Comparison of ENCODE assay signal across 18 cellular contexts in genomic region chr15:35186346-35186745, GRCh38.
DNase-seq lines count a peak whose midpoint lies in the region; ATAC-seq and TF ChIP-seq lines count a peak whose summit lies in the region.
"Had no signal": no experiment of that assay in that cellular context is flagged by ENCODE, and none has a peak within 500 bp of the region (broad histone marks: within the 10 kb centered on the region; RNA-seq: fewer than 3 reads in every experiment).

No MANE protein-coding gene starts in this region.

- H3K27me3 ChIP-seq in GM23338 (ENCODE audit: insufficient read depth) (peaks cover 6% of the 10 kb centered on the region; the same call in 1 of the 2 replicates), endodermal cell (ENCODE audit: control insufficient read depth, insufficient read depth, low read length, poor library complexity, severe bottlenecking) (no peaks in the 10 kb centered on the region)
- H3K27me3 ChIP-seq in CD8-positive, alpha-beta memory T cell (ENCODE audit: insufficient read depth, low read length, poor library complexity, severe bottlenecking), result no peaks in the 10 kb centered on the region

- H3K27ac ChIP-seq in GM23338 (ENCODE audit: low read depth), result no peak overlapping the region
- H3K27ac ChIP-seq in endodermal cell (ENCODE audit: low read depth, low read length), result no peak overlapping the region
- no peak overlapping the region for H3K27ac ChIP-seq in CD8-positive, alpha-beta memory T cell (ENCODE audit: low read depth, low read length)

- ATAC-seq in GM23338, result peak; percentile 49
- ATAC-seq: HepG2 had no signal

- 0 out of 2 replicates have a peak, but pooled peaks cover under 1% of the 10 kb centered on the region for H3K36me3 ChIP-seq in GM23338 (ENCODE audit: insufficient read depth)
- H3K36me3 ChIP-seq in endodermal cell (ENCODE audit: control insufficient read depth, insufficient read depth, low read length), result no peaks in the 10 kb centered on the region
- H3K36me3 ChIP-seq in CD8-positive, alpha-beta memory T cell (ENCODE audit: insufficient read depth, low read length), result no peaks in the 10 kb centered on the region
- H3K36me3 ChIP-seq: HAP-1 had no signal

- H3K36me3 Mint-ChIP-seq in GM23338 (ENCODE audit: low read depth) (peaks cover 37% of the 10 kb centered on the region), endodermal cell (ENCODE audit: low read depth) (peaks cover 33% of the 10 kb centered on the region), nephron progenitor cell (ENCODE audit: low read depth) (peaks cover 12% of the 10 kb centered on the region)
- H3K36me3 Mint-ChIP-seq in CD8-positive, alpha-beta memory T cell, result no peaks in the 10 kb centered on the region

- CTCF ChIA-PET in CD8-positive, alpha-beta memory T cell (lab: Charles Lee), result no interaction called here

- no peak overlapping the region for H3K9ac ChIP-seq in endodermal cell (ENCODE audit: extremely low read depth, low read length, poor library complexity, severe bottlenecking)

- no peaks in the 10 kb centered on the region for H3F3A ChIP-seq in GM23338 (replicated peaks; ENCODE audit: low read depth)

- H3K27me3 Mint-ChIP-seq in GM23338 (ENCODE audit: insufficient read depth, low read depth, poor library complexity) (peaks cover 3% of the 10 kb centered on the region), endodermal cell (ENCODE audit: insufficient read depth) (no peaks in the 10 kb centered on the region), nephron progenitor cell (ENCODE audit: low read depth, poor library complexity) (peaks cover 3% of the 10 kb centered on the region)
- H3K27me3 Mint-ChIP-seq in CD8-positive, alpha-beta memory T cell, result no peaks in the 10 kb centered on the region
- H3K27me3 Mint-ChIP-seq: B cell; CD4-positive, alpha-beta T cell had no signal

- H3K4me1 Mint-ChIP-seq in GM23338 (peaks cover 60% of the 10 kb centered on the region), endodermal cell (peaks cover 40% of the 10 kb centered on the region), nephron progenitor cell (no peaks in the 10 kb centered on the region)
- H3K4me1 Mint-ChIP-seq in CD8-positive, alpha-beta memory T cell, result no peaks in the 10 kb centered on the region
- H3K4me1 Mint-ChIP-seq: B cell had no signal

- H3K4me1 ChIP-seq in GM23338 (ENCODE audit: insufficient read depth) (peaks cover 50% of the 10 kb centered on the region), endodermal cell (ENCODE audit: control insufficient read depth, insufficient read depth, low read length) (peaks cover 7% of the 10 kb centered on the region)
- no peaks in the 10 kb centered on the region for H3K4me1 ChIP-seq in CD8-positive, alpha-beta memory T cell (ENCODE audit: insufficient read depth, low read length)
- H3K4me1 ChIP-seq: HAP-1 had no signal

- no peak overlapping the region for H3K27ac Mint-ChIP-seq in GM23338
- H3K27ac Mint-ChIP-seq in endodermal cell, result peak overlapping the region; percentile 52
- H3K27ac Mint-ChIP-seq in nephron progenitor cell, result peak overlapping the region; percentile 45
- no peak overlapping the region for H3K27ac Mint-ChIP-seq in CD8-positive, alpha-beta memory T cell
- H3K27ac Mint-ChIP-seq: B cell; CD4-positive, alpha-beta T cell had no signal

- H3K79me2 ChIP-seq in GM23338 (replicated peaks; ENCODE audit: insufficient read depth), result no peaks in the 10 kb centered on the region

- H3K9me2 ChIP-seq in GM23338 (ENCODE audit: insufficient read depth), result no peaks in the 10 kb centered on the region

- H3K4me3 ChIP-seq in GM23338 (no peak overlapping the region), endodermal cell (ENCODE audit: low read length) (no peak overlapping the region)
- no peak overlapping the region for H3K4me3 ChIP-seq in CD8-positive, alpha-beta memory T cell (ENCODE audit: low read length)
- H3K4me3 ChIP-seq: HAP-1 had no signal

- H3K9me3 ChIP-seq in endodermal cell (ENCODE audit: control insufficient read depth, low read length), result peaks cover 16% of the 10 kb centered on the region
- peaks cover 2% of the 10 kb centered on the region for H3K9me3 ChIP-seq in CD8-positive, alpha-beta memory T cell (ENCODE audit: low read length)
- H3K9me3 ChIP-seq: HAP-1 had no signal

- DNase-seq in GM23338 (ENCODE audit: low spot score), result peak; percentile 44
- peak; percentile 84 for DNase-seq in NCI-H69 (lab: John Stamatoyannopoulos, UW)
- DNase-seq in endodermal cell, result no peak
- DNase-seq in nephron progenitor cell, result no peak
- no peak for DNase-seq in activated CD4-positive, alpha-beta T cell treated with anti-CD3 and anti-CD28 coated beads, Interleukin-2, amount 50 U/mL, for 48 hours
- DNase-seq in stimulated activated CD4-positive, alpha-beta T cell treated with anti-CD3 and anti-CD28 coated beads, Interleukin-2, amount 100 ng/mL, for 24 hours, result no peak
- no peak for DNase-seq in head of caudate nucleus
- no peak for DNase-seq in CD8-positive, alpha-beta memory T cell
- DNase-seq: 8988T; ACHN; C1 segment of cervical spinal cord; CD4-positive, alpha-beta T cell; DMS153; DMS79 treated with DMSO at 0.1 percent for 48 hours; EL had no signal

- H3K9me3 Mint-ChIP-seq in GM23338 (peaks cover 38% of the 10 kb centered on the region), endodermal cell (peaks cover 35% of the 10 kb centered on the region), nephron progenitor cell (peaks cover 20% of the 10 kb centered on the region)
- H3K9me3 Mint-ChIP-seq in CD8-positive, alpha-beta memory T cell, result peaks cover 0 to 16% (median 8%) of the 10 kb centered on the region in 5 donors

- H3K4me3 Mint-ChIP-seq in GM23338, result no peak overlapping the region
- H3K4me3 Mint-ChIP-seq in endodermal cell, result no peak overlapping the region
- H3K4me3 Mint-ChIP-seq in nephron progenitor cell, result no peak overlapping the region
- H3K4me3 Mint-ChIP-seq in CD8-positive, alpha-beta memory T cell, result no peak overlapping the region
- H3K4me3 Mint-ChIP-seq: B cell; CD4-positive, alpha-beta T cell had no signal

- TF ChIP-seq CTCF in GM23338 (conservative IDR thresholded peaks at IDR 0.05; ENCODE audit: low read depth in 2 of 2), result no peak
- no peak for TF ChIP-seq CTCF in endodermal cell (conservative IDR thresholded peaks at IDR 0.05)
- no peak for TF ChIP-seq CTCF in nephron progenitor cell (IDR thresholded peaks at IDR 0.05)

- intact Hi-C loops in head of caudate nucleus (cut with DNase I), result no loop called here

- H4K20me1 ChIP-seq in GM23338 (replicated peaks; ENCODE audit: insufficient read depth), result no peaks in the 10 kb centered on the region

- no peak overlapping the region for H2AFZ ChIP-seq in GM23338

- POLR2A ChIA-PET in CD8-positive, alpha-beta memory T cell (lab: Charles Lee), result no interaction called here

- peak overlapping the region; percentile 15; the same call in 1 of the 2 replicates for H3K4me2 ChIP-seq in GM23338

- 13 to 38% methylated on average over 1 of the region's 1 CpG for WGBS in endodermal cell (ENCODE audit: insufficient coverage in 1 of 2, insufficient read length in 1 of 2), 2 experiments

TF ChIP-seq in GM23338, 12 proteins besides CTCF, POLR2A, EP300 and RAD21:
- TF ChIP-seq ZNF114 (CRISPR knock-in tag; IDR thresholded peaks at IDR 0.05) (no peak), ZNF331 (CRISPR knock-in tag; IDR thresholded peaks at IDR 0.05; ENCODE audit: low read depth) (no peak), NANOG (IDR thresholded peaks at IDR 0.05; ENCODE audit: borderline replicate concordance) (peak; percentile 29; the same call in 1 of the 2 replicates)

Comparison
In these comparisons a context has a peak if more than half of its experiments do, and no peak if none do; other contexts are left out.
1. DNase-seq: peak in GM23338 (single experiment) and NCI-H69 (single experiment); none in endodermal cell (single experiment), nephron progenitor cell (single experiment), activated CD4-positive, alpha-beta T cell treated with anti-CD3 and anti-CD28 coated beads, Interleukin-2, amount 50 U/mL, for 48 hours (0 of 2), stimulated activated CD4-positive, alpha-beta T cell treated with anti-CD3 and anti-CD28 coated beads, Interleukin-2, amount 100 ng/mL, for 24 hours (0 of 2), head of caudate nucleus (0 of 42) and CD8-positive, alpha-beta memory T cell (0 of 5).
2. H3K27ac Mint-ChIP-seq: peak in endodermal cell (single experiment) and nephron progenitor cell (single experiment); none in GM23338 (single experiment) and CD8-positive, alpha-beta memory T cell (0 of 8).